Comparison of ENCODE assay signal across 10 cellular contexts in genomic region chr19:46890423-46891170, GRCh38. TPM values are rescaled to one million over a fixed set of nuclear protein-coding genes. Genes with fewer than 3 reads are reported as not detected.
DNase-seq lines count a peak whose midpoint lies in the region; ATAC-seq lines count a peak whose summit lies in the region.
"Had no signal": no experiment of that assay in that cellular context is flagged by ENCODE, and none has a peak within 500 bp of the region (broad histone marks: within the 10 kb centered on the region; RNA-seq: fewer than 3 reads in every experiment).

No MANE protein-coding gene starts in this region.

- H3K9me3 Mint-ChIP-seq in central memory CD8-positive, alpha-beta T cell, result no peaks in the 10 kb centered on the region

- H3K27me3 ChIP-seq in mucosa of rectum (ENCODE audit: control insufficient read depth in 2 of 2, insufficient read depth in 2 of 2, low read length in 2 of 2), result no peaks in the 10 kb centered on the region

- H3K4me3 Mint-ChIP-seq in central memory CD8-positive, alpha-beta T cell, result no peak overlapping the region

- peaks cover 11 to 17% of the 10 kb centered on the region in 2 donors for H3K4me1 ChIP-seq in mucosa of rectum (ENCODE audit: control insufficient read depth in 2 of 2, insufficient read depth in 2 of 2, low read length in 2 of 2)

- H3K9me3 ChIP-seq in mucosa of rectum (ENCODE audit: control insufficient read depth in 2 of 2, low read length in 2 of 2), result no peaks in the 10 kb centered on the region

- peak overlapping the region; percentile 57 for H3K27ac Mint-ChIP-seq in central memory CD8-positive, alpha-beta T cell (ENCODE audit: low read depth)

- no peaks in the 10 kb centered on the region for H3K27me3 Mint-ChIP-seq in central memory CD8-positive, alpha-beta T cell

- ATAC-seq in central memory CD8-positive, alpha-beta T cell (replicated peaks; ENCODE audit: extremely low read depth, poor library complexity, severe bottlenecking), result no peak
- no peak for ATAC-seq in GM18858 (IDR thresholded peaks at IDR 0.05; ENCODE audit: unreplicated experiment)
- no peak for ATAC-seq in HG03439 (IDR thresholded peaks at IDR 0.05; ENCODE audit: unreplicated experiment)
- no peak for ATAC-seq in HG03159 (IDR thresholded peaks at IDR 0.05; ENCODE audit: unreplicated experiment)

- peaks cover 7% of the 10 kb centered on the region for H3K36me3 Mint-ChIP-seq in central memory CD8-positive, alpha-beta T cell (ENCODE audit: insufficient read depth)

- peak overlapping the region in 1 of 2 donors; percentile 14 for H3K4me3 ChIP-seq in mucosa of rectum (ENCODE audit: low read length in 2 of 2)

- H3K4me1 Mint-ChIP-seq in central memory CD8-positive, alpha-beta T cell, result peaks cover 71% of the 10 kb centered on the region

- H3K9ac ChIP-seq in mucosa of rectum (ENCODE audit: low read depth in 1 of 2, low read length in 2 of 2), result peak overlapping the region in 1 of 2 donors; percentile 19
- H3K9ac ChIP-seq: KMS-11 had no signal

- H3K27ac ChIP-seq in mucosa of rectum (ENCODE audit: low read depth in 2 of 2, low read length in 2 of 2), result peak overlapping the region; percentile 48 to 72
- H3K27ac ChIP-seq: KMS-11 had no signal

- DNase-seq in Daoy (ENCODE audit: low read depth) (peak; percentile 35), M059J (ENCODE audit: low read depth) (peak; percentile 94), cortex of kidney (lab: John Stamatoyannopoulos, UW) (no peak)
- no peak for DNase-seq in central memory CD8-positive, alpha-beta T cell (ENCODE audit: low spot score in 2 of 2)
- DNase-seq: RPMI8226 had no signal

- H3K36me3 ChIP-seq in mucosa of rectum (ENCODE audit: control insufficient read depth in 2 of 2, insufficient read depth in 2 of 2, low read length in 2 of 2), result no peaks in the 10 kb centered on the region

RNA-seq across cellular contexts. Expression of gene ARHGAP35, which starts 29.8 kb away (rescaled TPM):
- total RNA-seq in Daoy (2014; rRNA removed; shearing (Covaris generic)), result 17.9 and 20.3 TPM in 2 replicates
- total RNA-seq in M059J (2014; rRNA removed; shearing (Covaris generic)), result 18.7 and 43.2 TPM in 2 replicates

RNA-seq across cellular contexts. Expression of gene AP2S1, which starts 40.0 kb away (rescaled TPM):
- 280 and 304 TPM in 2 replicates for total RNA-seq in Daoy (2014; rRNA removed; shearing (Covaris generic))
- total RNA-seq in M059J (2014; rRNA removed; shearing (Covaris generic)), result 365 and 428 TPM in 2 replicates

Comparison
In these comparisons a context has a peak if more than half of its experiments do, and no peak if none do; other contexts are left out.
1. DNase-seq: peak in Daoy (single experiment) and M059J (single experiment); none in central memory CD8-positive, alpha-beta T cell (0 of 2) and cortex of kidney (single experiment).